In the genomic region with DNA sequence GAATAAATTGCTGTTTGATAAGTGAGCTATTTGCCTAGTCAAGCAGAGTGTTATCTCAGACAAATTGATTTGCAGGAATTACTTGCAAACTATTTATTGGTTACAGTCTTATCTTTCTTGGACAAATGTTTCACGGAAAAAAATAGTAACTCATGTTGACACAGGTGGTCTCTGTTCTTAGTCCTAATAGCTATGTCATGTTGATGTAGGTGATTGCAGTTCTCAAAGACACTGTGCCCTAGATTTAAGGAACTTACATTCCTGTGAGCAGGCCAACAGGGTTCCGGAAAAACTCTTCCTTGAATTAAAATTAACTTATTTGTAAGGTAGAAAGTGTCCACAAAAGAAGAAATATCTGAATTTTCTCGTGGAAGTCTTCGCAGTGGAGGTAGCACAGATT, we compare ENCODE assay signal across 8 cellular contexts.
"Had no signal": no experiment of that assay in that cellular context is flagged by ENCODE, and none has a peak within 500 bp of the region (broad histone marks: within the 10 kb centered on the region; RNA-seq: fewer than 3 reads in every experiment).

No MANE protein-coding gene starts in this region.

- FAIRE-seq: G401.6, GM12878, GM12891, GM12892, GM18507, GM19239 had no signal

- H3K4me3 ChIP-seq: GM12878 had no signal

- ATAC-seq: GM12878 had no signal

- DNase-seq: GDM1, GF-D8 had no signal
